Comparison of ENCODE assay signal across 34 cellular contexts in genomic region chr1:245469006-245469405, GRCh38.
"Had no signal": no experiment of that assay in that cellular context is flagged by ENCODE, and none has a peak within 500 bp of the region (broad histone marks: within the 10 kb centered on the region; RNA-seq: fewer than 3 reads in every experiment).

No MANE protein-coding gene starts in this region.

- H3K4me1 ChIP-seq: esophagus squamous epithelium, gastroesophageal sphincter had no signal

- H3K27ac Mint-ChIP-seq: activated B cell treated with CpG ODN at 0.5 μM for 24 hours; activated CD8-positive, alpha-beta T cell treated with anti-CD3 and anti-CD28 coated beads for 36 hours; activated naive CD8-positive, alpha-beta T cell; activated naive CD8-positive, alpha-beta T cell treated with anti-CD3 and anti-CD28 coated beads, Interleukin-2, amount 50 U/mL, for 24 hours; activated T-helper 17 cell treated with anti-CD3 and anti-CD28 coated beads, Interleukin-2, amount 50 U/mL, for 72 hours; T-cell; T-helper 1 cell treated with Interleukin-12 subunit alpha and Interleukin-12 subunit beta and Interleukin-4 antibody, amounts not matched to agents 30 μg/mL and 1 μg/mL, for 36 hours had no signal

- H3K27ac ChIP-seq: brain microvascular endothelial cell, epithelial cell of prostate, esophagus squamous epithelium, gastroesophageal sphincter, WERI-Rb-1 had no signal

- H3K4me3 Mint-ChIP-seq: activated B cell treated with CpG ODN at 0.5 μM for 24 hours; activated CD8-positive, alpha-beta T cell treated with anti-CD3 and anti-CD28 coated beads for 36 hours; activated naive CD8-positive, alpha-beta T cell; activated naive CD8-positive, alpha-beta T cell treated with anti-CD3 and anti-CD28 coated beads, Interleukin-2, amount 50 U/mL, for 24 hours; activated T-cell treated with anti-CD3 and anti-CD28 coated beads, Interleukin-2, amount 50 U/mL, for 4 hours; activated T-helper 17 cell treated with anti-CD3 and anti-CD28 coated beads, Interleukin-2, amount 50 U/mL, for 72 hours; T-cell; T-helper 1 cell treated with Interleukin-12 subunit alpha and Interleukin-12 subunit beta and Interleukin-4 antibody, amounts not matched to agents 30 μg/mL and 1 μg/mL, for 36 hours had no signal

- H3K36me3 ChIP-seq: brain microvascular endothelial cell, esophagus squamous epithelium, gastroesophageal sphincter, WERI-Rb-1 had no signal

- H3K36me3 Mint-ChIP-seq: activated naive CD8-positive, alpha-beta T cell; T-cell had no signal

- H3K4me1 Mint-ChIP-seq: activated B cell treated with CpG ODN at 0.5 μM for 24 hours, T-cell had no signal

- H3K9me3 Mint-ChIP-seq: activated B cell treated with CpG ODN at 0.5 μM for 24 hours; activated CD8-positive, alpha-beta T cell treated with anti-CD3 and anti-CD28 coated beads for 36 hours had no signal

- DNase-seq: activated B cell treated with CpG ODN at 0.5 μM for 24 hours; activated CD4-positive, alpha-beta T cell treated with anti-CD3 and anti-CD28 coated beads for 48 hours; activated CD4-positive, alpha-beta T cell treated with anti-CD3 and anti-CD28 coated beads, Interleukin-2, amount 50 U/mL, for 1 hour; activated CD4-positive, alpha-beta T cell treated with anti-CD3 and anti-CD28 coated beads, Interleukin-2, amount 50 U/mL, for 48 hours; activated CD8-positive, alpha-beta memory T cell treated with anti-CD3 and anti-CD28 coated beads for 24 hours; activated CD8-positive, alpha-beta T cell treated with anti-CD3 and anti-CD28 coated beads for 36 hours; activated effector memory CD4-positive, alpha-beta T cell treated with Interleukin-2 at 50 U/mL for 16 hours; activated gamma-delta T cell treated with Interleukin-2 at 50 U/mL for 16 hours; activated naive CD4-positive, alpha-beta T cell treated with anti-CD3 and anti-CD28 coated beads, Interleukin-2, amount 50 U/mL, for 16 hours; activated naive CD4-positive, alpha-beta T cell treated with Interleukin-2 at 50 U/mL for 16 hours; activated naive CD8-positive, alpha-beta T cell treated with anti-CD3 and anti-CD28 coated beads, Interleukin-2, amount 50 U/mL, for 24 hours; activated T-cell treated with anti-CD3 and anti-CD28 coated beads, Interleukin-2, amount 50 U/mL, for 4 hours; anterior cingulate cortex; brain microvascular endothelial cell; caudate nucleus; cortex of kidney; dermis blood vessel endothelial cell; effector CD8-positive, alpha-beta T cell; esophagus squamous epithelium; foreskin melanocyte; T-cell; T-helper 9 cell; WERI-Rb-1 had no signal

- H3K27me3 Mint-ChIP-seq: activated B cell treated with CpG ODN at 0.5 μM for 24 hours; activated CD8-positive, alpha-beta T cell treated with anti-CD3 and anti-CD28 coated beads for 36 hours; activated naive CD8-positive, alpha-beta T cell; T-cell had no signal

- H3K4me3 ChIP-seq: esophagus squamous epithelium, gastroesophageal sphincter had no signal

- ATAC-seq: activated CD4-positive, CD25-positive, alpha-beta regulatory T cell treated with anti-CD3 and anti-CD28 coated beads, Interleukin-2, amount 50 U/mL, for 24 hours; activated CD8-positive, alpha-beta T cell treated with anti-CD3 and anti-CD28 coated beads for 36 hours; activated naive CD8-positive, alpha-beta T cell treated with anti-CD3 and anti-CD28 coated beads, Interleukin-2, amount 50 U/mL, for 24 hours; activated T-cell treated with anti-CD3 and anti-CD28 coated beads, Interleukin-2, amount 50 U/mL, for 4 hours; activated T-helper 17 cell treated with anti-CD3 and anti-CD28 coated beads, Interleukin-2, amount 50 U/mL, for 72 hours; gastroesophageal sphincter; T-cell had no signal

- FAIRE-seq: astrocyte, bronchial epithelial cell, colon, endometrium, endothelial cell of umbilical vein had no signal

- H3K27me3 ChIP-seq: brain microvascular endothelial cell, esophagus squamous epithelium, gastroesophageal sphincter had no signal

- H3K9me3 ChIP-seq: esophagus squamous epithelium, gastroesophageal sphincter had no signal
